Comparison of ENCODE assay signal across 10 cellular contexts in the genomic region with DNA sequence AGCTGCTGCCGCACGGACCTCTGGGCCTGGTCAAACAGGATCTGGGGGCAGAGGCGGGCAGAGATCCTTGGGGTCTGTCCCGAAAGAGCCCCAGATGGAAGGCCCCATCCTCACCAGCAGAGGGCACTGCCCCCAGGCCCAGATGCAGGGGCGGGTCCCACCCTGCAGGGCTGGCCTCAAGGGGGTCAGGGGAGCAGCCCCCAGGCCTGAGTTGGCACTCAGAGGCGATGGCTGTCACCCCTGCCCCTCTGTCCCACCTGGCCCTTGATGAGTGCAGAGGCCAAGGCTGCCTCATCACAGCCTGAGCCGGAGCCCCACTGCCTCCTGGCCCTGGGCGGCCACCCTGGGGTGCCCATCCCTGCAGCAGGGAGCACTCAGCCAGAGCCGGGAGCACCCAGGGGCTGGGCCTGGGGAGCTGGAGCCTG. TPM values are rescaled to one million over a fixed set of nuclear protein-coding genes. Genes with fewer than 3 reads are reported as not detected.
A peak's percentile ranks its signal among the peaks of the same experiment; 100 is the strongest.
DNase-seq lines count a peak whose midpoint lies in the region; ATAC-seq and TF ChIP-seq lines count a peak whose summit lies in the region.
"Had no signal": no experiment of that assay in that cellular context is flagged by ENCODE, and none has a peak within 500 bp of the region (broad histone marks: within the 10 kb centered on the region; RNA-seq: fewer than 3 reads in every experiment).

No MANE protein-coding gene starts in this region.

- no peak overlapping the region for H3K4me3 ChIP-seq in dorsolateral prefrontal cortex

- no peak overlapping the region for H3K4me3 Mint-ChIP-seq in osteocyte (ENCODE audit: unreplicated experiment)
- H3K4me3 Mint-ChIP-seq: activated naive CD8-positive, alpha-beta T cell treated with anti-CD3 and anti-CD28 coated beads, Interleukin-2, amount 10 ng/mL, durations not matched to agents 7 days and 5 days had no signal

- peaks cover 31% of the 10 kb centered on the region for H3K4me1 Mint-ChIP-seq in osteocyte (ENCODE audit: unreplicated experiment)

- no peak for ATAC-seq in esophagus mucosa

- intact Hi-C loops in dorsolateral prefrontal cortex (cut with DNase I): no loop called here

- H3K27me3 ChIP-seq in dorsolateral prefrontal cortex: no peaks in the 10 kb centered on the region

- H3K36me3 Mint-ChIP-seq in osteocyte (ENCODE audit: unreplicated experiment): no peaks in the 10 kb centered on the region
- H3K36me3 Mint-ChIP-seq: activated naive CD8-positive, alpha-beta T cell treated with anti-CD3 and anti-CD28 coated beads, Interleukin-2, amount 10 ng/mL, durations not matched to agents 7 days and 5 days had no signal

- no peak overlapping the region for H3K27ac Mint-ChIP-seq in osteocyte (ENCODE audit: unreplicated experiment)
- H3K27ac Mint-ChIP-seq: activated naive CD8-positive, alpha-beta T cell treated with anti-CD3 and anti-CD28 coated beads, Interleukin-2, amount 10 ng/mL, durations not matched to agents 7 days and 5 days had no signal

- DNase-seq in DMS 273 (lab: John Stamatoyannopoulos, UW; ENCODE audit: unreplicated experiment): peak; percentile 53
- no peak for DNase-seq in DMS 273 treated with DMSO at 0.1 percent for 48 hours (lab: John Stamatoyannopoulos, UW)
- DNase-seq in dorsolateral prefrontal cortex: no peak
- DNase-seq in osteocyte (ENCODE audit: extremely low spot score, unreplicated experiment): no peak
- no peak for DNase-seq in stimulated activated CD4-positive, alpha-beta T cell treated with anti-CD3 and anti-CD28 coated beads, Interleukin-1b, Interleukin-23, amount 100 ng/mL, for 48 hours
- DNase-seq in COR-L47 (lab: John Stamatoyannopoulos, UW): no peak
- DNase-seq: activated naive CD8-positive, alpha-beta T cell treated with anti-CD3 and anti-CD28 coated beads, Interleukin-2, amount 10 ng/mL, durations not matched to agents 7 days and 5 days; NCI-H1417 treated with DMSO at 0.1 percent for 48 hours had no signal

- peak overlapping the region in 52 of 59 donors; percentile 15 to 100 (median 62) for H3K27ac ChIP-seq in dorsolateral prefrontal cortex

- H3K27me3 Mint-ChIP-seq in osteocyte (ENCODE audit: unreplicated experiment): no peaks in the 10 kb centered on the region
- H3K27me3 Mint-ChIP-seq: activated naive CD8-positive, alpha-beta T cell treated with anti-CD3 and anti-CD28 coated beads, Interleukin-2, amount 10 ng/mL, durations not matched to agents 7 days and 5 days had no signal

- no peaks in the 10 kb centered on the region for H3K9me3 Mint-ChIP-seq in osteocyte (ENCODE audit: unreplicated experiment)
- H3K9me3 Mint-ChIP-seq: activated naive CD8-positive, alpha-beta T cell treated with anti-CD3 and anti-CD28 coated beads, Interleukin-2, amount 10 ng/mL, durations not matched to agents 7 days and 5 days had no signal

- TF ChIP-seq CTCF in LNCAP (IDR thresholded peaks at IDR 0.05) (peak; percentile 76), dorsolateral prefrontal cortex (IDR thresholded peaks at IDR 0.05 in 54 of 56, conservative IDR thresholded peaks at IDR 0.05 in 2 of 56; ENCODE audit: low read depth in 1 of 56, partially characterized antibody in 56 of 56) (peak in 43 of 56 donors; percentile 10 to 63 (median 36)), osteocyte (IDR thresholded peaks at IDR 0.05) (peak; percentile 50)

RNA-seq across cellular contexts. Expression of gene ACAP3, which starts 5.7 kb away (rescaled TPM):
- total RNA-seq in dorsolateral prefrontal cortex: 100 to 1,000 TPM in 119 of 120 experiments, 10 to 100 TPM in 1; 92.3 to 273 (median 164) TPM
- 62.7 and 73.8 TPM in 2 replicates for total RNA-seq in osteocyte
- 35.3 TPM for total RNA-seq in esophagus mucosa

RNA-seq across cellular contexts. Expression of gene PUSL1, which starts 6.4 kb away (rescaled TPM):
- total RNA-seq in dorsolateral prefrontal cortex (10 to 100 TPM in 118 of 120 experiments, 1 to 10 TPM in 2; 9.1 to 22.8 (median 14.0) TPM), osteocyte (21.5 and 22.1 TPM in 2 replicates), esophagus mucosa (23.0 TPM)

RNA-seq across cellular contexts. Expression of gene SCNN1D, which starts 21.8 kb away (rescaled TPM):
- total RNA-seq in dorsolateral prefrontal cortex (10 to 100 TPM in 118 of 120 experiments, 1 to 10 TPM in 2; 7.8 to 43.6 (median 17.8) TPM), osteocyte (6.2 and 11.0 TPM in 2 replicates), esophagus mucosa (2.8 TPM)

RNA-seq across cellular contexts. Expression of gene INTS11, which starts 22.4 kb away (rescaled TPM):
- total RNA-seq in dorsolateral prefrontal cortex (100 to 1,000 TPM in 109 of 120 experiments, 10 to 100 TPM in 11; 87.2 to 200 (median 130) TPM), osteocyte (101 and 106 TPM in 2 replicates), esophagus mucosa (54.0 TPM)

RNA-seq across cellular contexts. Expression of gene CPTP, which starts 22.6 kb away (rescaled TPM):
- total RNA-seq in dorsolateral prefrontal cortex (10 to 100 TPM; 16.2 to 34.2 (median 22.5) TPM), osteocyte (23.5 and 24.7 TPM in 2 replicates), esophagus mucosa (25.1 TPM)
